Comparison of ENCODE assay signal across 8 cellular contexts in genomic region chr3:185717121-185717520, GRCh38.
DNase-seq lines count a peak whose midpoint lies in the region; TF ChIP-seq lines count a peak whose summit lies in the region.

No MANE protein-coding gene starts in this region.

- H3K27ac ChIP-seq in SK-N-MC, result peak overlapping the region; percentile 44
- no peak overlapping the region for H3K27ac ChIP-seq in esophagus muscularis mucosa (replicated peaks in 1 of 4)
- no peak overlapping the region for H3K27ac ChIP-seq in SJCRH30

- H3K36me3 Mint-ChIP-seq in activated CD4-positive, alpha-beta T cell treated with anti-CD3 and anti-CD28 coated beads, Interleukin-2, amount 10 ng/mL, durations not matched to agents 24 days and 14 days (ENCODE audit: low read depth), result no peaks in the 10 kb centered on the region

- H3K4me3 ChIP-seq in SK-N-MC (no peak overlapping the region), esophagus muscularis mucosa (no peak overlapping the region), SJCRH30 (no peak overlapping the region)

- no peak for TF ChIP-seq CTCF in esophagus muscularis mucosa (IDR thresholded peaks at IDR 0.05)

- intact Hi-C loops in activated CD4-positive, alpha-beta T cell treated with anti-CD3 and anti-CD28 coated beads, Interleukin-2, amount 10 ng/mL, durations not matched to agents 24 days and 14 days (cut with micrococcal nuclease), result no loop called here
- intact Hi-C loops in esophagus muscularis mucosa (cut with DNase I), result no loop called here

- H3K4me3 Mint-ChIP-seq in activated CD4-positive, alpha-beta T cell treated with anti-CD3 and anti-CD28 coated beads, Interleukin-2, amount 10 ng/mL, durations not matched to agents 24 days and 14 days, result no peak overlapping the region

- H3K36me3 ChIP-seq in SK-N-MC (ENCODE audit: insufficient read depth, low read length) (peaks cover 5% of the 10 kb centered on the region; the same call in 1 of the 2 replicates), esophagus muscularis mucosa (no peaks in the 10 kb centered on the region), SJCRH30 (no peaks in the 10 kb centered on the region; the same call in 1 of the 2 replicates)

- no peaks in the 10 kb centered on the region for H3K4me1 Mint-ChIP-seq in activated CD4-positive, alpha-beta T cell treated with anti-CD3 and anti-CD28 coated beads, Interleukin-2, amount 10 ng/mL, durations not matched to agents 24 days and 14 days

- no peaks in the 10 kb centered on the region for H3K9me3 Mint-ChIP-seq in activated CD4-positive, alpha-beta T cell treated with anti-CD3 and anti-CD28 coated beads, Interleukin-2, amount 10 ng/mL, durations not matched to agents 24 days and 14 days

- no peak overlapping the region for H3K27ac Mint-ChIP-seq in activated CD4-positive, alpha-beta T cell treated with anti-CD3 and anti-CD28 coated beads, Interleukin-2, amount 10 ng/mL, durations not matched to agents 24 days and 14 days

- no peak for TF ChIP-seq POLR2A in esophagus muscularis mucosa (IDR thresholded peaks at IDR 0.05; ENCODE audit: low read depth)

- no peak overlapping the region for H3K9ac ChIP-seq in SK-N-MC (ENCODE audit: insufficient read length)

- peaks cover 8% of the 10 kb centered on the region for H3K27me3 Mint-ChIP-seq in activated CD4-positive, alpha-beta T cell treated with anti-CD3 and anti-CD28 coated beads, Interleukin-2, amount 10 ng/mL, durations not matched to agents 24 days and 14 days

- H3K9me3 ChIP-seq in SK-N-MC (ENCODE audit: low read depth, low read length) (no peaks in the 10 kb centered on the region), esophagus muscularis mucosa (no peaks in the 10 kb centered on the region), SJCRH30 (replicated peaks) (no peaks in the 10 kb centered on the region)

- TF ChIP-seq EP300 in esophagus muscularis mucosa (IDR thresholded peaks at IDR 0.05), result no peak

- DNase-seq in HCEC 1CT (peak; percentile 89), SK-N-MC (ENCODE audit: low read depth, low spot score) (no peak), fibroblast of peridontal ligament (ENCODE audit: extremely low read depth) (peak; percentile 90), renal cortical epithelial cell (ENCODE audit: low read depth) (peak; percentile 78), NCI-H510A (lab: John Stamatoyannopoulos, UW) (no peak), esophagus muscularis mucosa (ENCODE audit: extremely low spot score) (no peak), SJCRH30 (no peak)
- DNase-seq in activated CD4-positive, alpha-beta T cell treated with anti-CD3 and anti-CD28 coated beads, Interleukin-2, amount 10 ng/mL, durations not matched to agents 24 days and 14 days, result no peak

- H3K4me1 ChIP-seq in esophagus muscularis mucosa, result peaks cover 0 to 8% (median 0%) of the 10 kb centered on the region in 4 donors
- no peaks in the 10 kb centered on the region for H3K4me1 ChIP-seq in SJCRH30

- WGBS in esophagus muscularis mucosa, result 35% methylated on average over 3 of the region's 4 CpGs

- H3K27me3 ChIP-seq in esophagus muscularis mucosa, result peaks cover 0 to 7% (median 0%) of the 10 kb centered on the region in 4 donors
- no peaks in the 10 kb centered on the region for H3K27me3 ChIP-seq in SJCRH30

Comparison
In these comparisons a context has a peak if more than half of its experiments do, and no peak if none do; other contexts are left out.
1. DNase-seq: peak in HCEC 1CT (single experiment), fibroblast of peridontal ligament (single experiment) and renal cortical epithelial cell (single experiment); none in SK-N-MC (single experiment), activated CD4-positive, alpha-beta T cell treated with anti-CD3 and anti-CD28 coated beads, Interleukin-2, amount 10 ng/mL, durations not matched to agents 24 days and 14 days (single experiment), NCI-H510A (single experiment), esophagus muscularis mucosa (single experiment) and SJCRH30 (0 of 2).